16 cellular contexts compared by ENCODE assay signal in the genomic region with DNA sequence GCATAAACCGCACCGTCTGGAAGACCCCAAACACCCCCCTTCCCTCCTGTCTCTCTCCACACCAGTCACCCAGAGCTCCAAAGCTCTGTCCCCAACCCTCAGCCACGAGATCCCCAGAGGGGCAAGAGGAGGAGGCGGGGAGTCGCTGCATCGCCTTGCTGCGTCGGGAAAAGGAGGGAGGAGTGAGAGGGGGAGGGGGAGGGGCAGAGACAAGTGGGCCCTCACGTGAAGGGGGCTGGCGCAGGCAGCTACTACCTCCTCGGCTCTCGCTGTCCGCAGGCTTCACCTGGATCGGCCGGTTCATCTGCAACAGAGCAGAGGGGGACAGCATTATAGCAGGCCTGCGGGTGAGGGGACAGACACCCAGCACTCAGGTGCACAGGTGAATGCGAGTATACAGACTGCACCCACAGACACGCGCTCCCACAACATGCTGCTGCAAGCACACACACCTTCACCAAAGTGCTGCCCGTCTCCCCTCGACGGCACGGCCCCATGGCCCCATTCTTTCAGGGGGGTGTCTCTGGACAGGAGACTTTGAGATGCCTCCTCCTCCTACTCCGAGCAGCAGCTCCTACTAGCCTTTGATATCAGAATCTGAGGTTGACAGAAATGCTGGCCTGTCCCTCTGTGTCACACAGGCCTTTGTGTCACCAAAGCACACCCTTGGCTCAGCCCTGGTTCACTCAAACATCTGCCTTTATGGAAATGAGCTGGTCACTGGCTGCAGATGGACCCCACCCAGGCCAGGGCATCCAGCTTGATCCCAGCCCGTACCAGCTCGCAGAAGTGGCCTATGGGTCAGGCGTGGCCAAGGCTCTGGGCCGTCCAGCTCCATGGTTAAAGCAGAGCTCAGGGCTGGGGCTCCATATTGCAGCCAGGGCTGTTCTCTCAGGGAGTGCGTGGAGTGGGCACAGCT.
DNase-seq lines count a peak whose midpoint lies in the region; ATAC-seq and TF ChIP-seq lines count a peak whose summit lies in the region.
"Had no signal": no experiment of that assay in that cellular context is flagged by ENCODE, and none has a peak within 500 bp of the region (broad histone marks: within the 10 kb centered on the region; RNA-seq: fewer than 3 reads in every experiment).

No MANE protein-coding gene starts in this region.

- H3K4me3 ChIP-seq in SK-N-SH (ENCODE audit: low read depth in 2 of 2, low read length in 1 of 2) = peak overlapping the region in 1 of 2 experiments; percentile 27; a peak in 1 of 4 replicates
- no peak overlapping the region for H3K4me3 ChIP-seq in IMR-90 (ENCODE audit: insufficient read depth, low read depth, low read length)
- peak overlapping the region in 1 of 2 donors; percentile 32 for H3K4me3 ChIP-seq in neuronal stem cell (ENCODE audit: low read length in 2 of 2)
- H3K4me3 ChIP-seq: cardiac muscle cell, gastroesophageal sphincter, mucosa of descending colon, thyroid gland had no signal

- H3K23ac ChIP-seq in IMR-90 (ENCODE audit: low read depth, low read length) (no peak overlapping the region), neuronal stem cell (ENCODE audit: low read depth, low read length, poor library complexity) (peak overlapping the region; percentile 7)

- H3K18ac ChIP-seq in IMR-90 (ENCODE audit: low read depth, low read length) (no peak overlapping the region), neuronal stem cell (ENCODE audit: low read length) (peak overlapping the region; percentile 48)

- no peaks in the 10 kb centered on the region for H3K9me2 ChIP-seq in SK-N-SH

- H3K27me3 Mint-ChIP-seq in stimulated activated naive CD8-positive, alpha-beta T cell treated with anti-CD3 and anti-CD28 coated beads, Interleukin-15, amount 100 ng/mL, for 72 hours = peaks cover 10% of the 10 kb centered on the region

- in situ Hi-C loops in IMR-90 (cut with MboI; ENCODE audit: low sequenced_read_pairs) = no loop called here

- H3K27me3 ChIP-seq in SK-N-SH (ENCODE audit: insufficient read depth) = no peaks in the 10 kb centered on the region
- H3K27me3 ChIP-seq in IMR-90 (ENCODE audit: control insufficient read depth, insufficient read depth, low read length) = peaks cover 39% of the 10 kb centered on the region
- H3K27me3 ChIP-seq in neuronal stem cell (ENCODE audit: control insufficient read depth in 3 of 3, insufficient read depth in 3 of 3, low read depth in 1 of 3, low read length in 3 of 3) = peaks cover 0 to 32% (median 0%) of the 10 kb centered on the region in 3 experiments
- H3K27me3 ChIP-seq: neutrophil, thyroid gland had no signal

- H3K79me2 ChIP-seq in SK-N-SH (ENCODE audit: insufficient read depth) = no peaks in the 10 kb centered on the region

- no peaks in the 10 kb centered on the region for H3K4me1 Mint-ChIP-seq in stimulated activated naive CD8-positive, alpha-beta T cell treated with anti-CD3 and anti-CD28 coated beads, Interleukin-15, amount 100 ng/mL, for 72 hours
- H3K4me1 Mint-ChIP-seq: activated CD4-positive, alpha-beta T cell treated with anti-CD3 and anti-CD28 coated beads for 36 hours; CD14-positive monocyte had no signal

- no peaks in the 10 kb centered on the region for H3F3A ChIP-seq in SK-N-SH (replicated peaks; ENCODE audit: insufficient read depth)

- H3K56ac ChIP-seq in IMR-90 (ENCODE audit: extremely low read depth, insufficient read depth, low read length) = no peak overlapping the region

- H3K9me1 ChIP-seq in IMR-90 (ENCODE audit: insufficient read depth, low read length) = no peaks in the 10 kb centered on the region

- CTCF ChIA-PET in SK-N-SH (lab: Yijun Ruan, JAX) (interaction anchor here (0.6 to 6.9 kb wide), 30 partner anchors 8 to 379 kb away, joined by 3 to 66 read pairs (median 3); no protein-coding TSS in a partner anchor), IMR-90 (lab: Yijun Ruan, JAX) (interaction anchor here (0.8 to 1.3 kb wide), 2 partner anchors 15 to 380 kb away, joined by 3 to 4 read pairs; no protein-coding TSS in a partner anchor)

- H4K20me1 ChIP-seq in SK-N-SH (ENCODE audit: insufficient read depth) = no peaks in the 10 kb centered on the region
- H4K20me1 ChIP-seq in IMR-90 (ENCODE audit: insufficient read depth, low read length) = no peaks in the 10 kb centered on the region

- H3K14ac ChIP-seq in IMR-90 (replicated peaks; ENCODE audit: low read depth, low read length) (no peak overlapping the region), neuronal stem cell (ENCODE audit: low read length) (no peak overlapping the region)

- no TSS peak for BruUV-seq in IMR-90 (replicated peaks; lab: Mats Ljungman, UMichigan)

- H2AK9ac ChIP-seq in IMR-90 (replicated peaks; ENCODE audit: low read depth, low read length, poor library complexity) = peak overlapping the region; percentile 77

- H3K27ac ChIP-seq in SK-N-SH (ENCODE audit: low read depth in 2 of 2, low read length in 1 of 2) = no peak overlapping the region
- no peak overlapping the region for H3K27ac ChIP-seq in IMR-90 (ENCODE audit: insufficient read depth, low read length)
- H3K27ac ChIP-seq in neuronal stem cell (replicated peaks; ENCODE audit: low read length) = no peak overlapping the region
- H3K27ac ChIP-seq: cardiac muscle cell, gastroesophageal sphincter, neutrophil, thyroid gland had no signal

- H2AK5ac ChIP-seq in IMR-90 (ENCODE audit: low read depth, low read length) = no peak overlapping the region
- peak overlapping the region; percentile 23 for H2AK5ac ChIP-seq in neuronal stem cell (ENCODE audit: low read depth, low read length)

- no peak overlapping the region for H3K4me3 Mint-ChIP-seq in stimulated activated naive CD8-positive, alpha-beta T cell treated with anti-CD3 and anti-CD28 coated beads, Interleukin-15, amount 100 ng/mL, for 72 hours
- H3K4me3 Mint-ChIP-seq: activated CD4-positive, alpha-beta T cell treated with anti-CD3 and anti-CD28 coated beads for 36 hours; CD14-positive monocyte; stimulated activated effector memory CD8-positive, alpha-beta T cell treated with anti-CD3 and anti-CD28 coated beads, Interleukin-12 subunit alpha, Interleukin-12 subunit beta, amount 100 ng/mL, for 72 hours had no signal

- H3K9me3 ChIP-seq in SK-N-SH (no peaks in the 10 kb centered on the region), IMR-90 (ENCODE audit: control insufficient read depth, insufficient read depth, low read length) (no peaks in the 10 kb centered on the region), neuronal stem cell (replicated peaks in 1 of 2; ENCODE audit: control insufficient read depth in 2 of 2, insufficient read depth in 1 of 2, low read depth in 1 of 2, low read length in 2 of 2) (no peaks in the 10 kb centered on the region)
- H3K9me3 ChIP-seq: gastroesophageal sphincter, mucosa of descending colon, neutrophil, thyroid gland had no signal

- H2BK12ac ChIP-seq in neuronal stem cell (ENCODE audit: low read length) = peak overlapping the region; percentile 79

- H4K5ac ChIP-seq in IMR-90 (ENCODE audit: low read depth, low read length) = no peak overlapping the region

- WGBS in SK-N-SH (ENCODE audit: low lambda C conversion rate) = 81% methylated on average over 20 of the region's 29 CpGs
- 59% methylated on average over 6 of the region's 29 CpGs; no CpG with 5 or more reads in 1 of the 2 experiments for WGBS in IMR-90 (ENCODE audit: extremely low coverage in 2 of 2, insufficient read length in 1 of 2), 2 experiments
- no CpG with 5 or more reads among the region's 29 CpGs for WGBS in neuronal stem cell (ENCODE audit: extremely low coverage in 2 of 2, insufficient read length in 2 of 2, insufficient replicate concordance in 1 of 2), 2 donors

- TF ChIP-seq CTCF in SK-N-SH (IDR thresholded peaks at IDR 0.05) (no peak), IMR-90 (conservative IDR thresholded peaks at IDR 0.05; ENCODE audit: low read depth, low read length) (no peak)

- H3K4me2 ChIP-seq in SK-N-SH = no peak overlapping the region
- H3K4me2 ChIP-seq in IMR-90 (ENCODE audit: low read depth, low read length) = no peak overlapping the region
- no peak overlapping the region for H3K4me2 ChIP-seq in neuronal stem cell (ENCODE audit: insufficient read depth, low read length, poor library complexity, severe bottlenecking)

- H2BK15ac ChIP-seq in IMR-90 (ENCODE audit: low read depth, low read length) = no peak overlapping the region
- H2BK15ac ChIP-seq in neuronal stem cell (ENCODE audit: low read length) = no peak overlapping the region

- no peak overlapping the region for H3K9ac ChIP-seq in SK-N-SH
- H3K9ac ChIP-seq in IMR-90 (ENCODE audit: low read depth, low read length) = no peak overlapping the region
- H3K9ac ChIP-seq in neuronal stem cell (ENCODE audit: low read depth, low read length, poor library complexity) = no peak overlapping the region

- H3K4me1 ChIP-seq in SK-N-SH (ENCODE audit: control insufficient read depth in 1 of 2, insufficient read depth in 2 of 2, low read depth in 1 of 2, low read length in 1 of 2) (peaks cover 0 to 15% of the 10 kb centered on the region in 2 experiments; a peak in 1 of 4 replicates), IMR-90 (ENCODE audit: control insufficient read depth, insufficient read depth, low read length) (no peaks in the 10 kb centered on the region), neuronal stem cell (ENCODE audit: control insufficient read depth in 2 of 2, insufficient read depth in 1 of 2, low read depth in 1 of 2, low read length in 2 of 2) (peaks cover 0 to 5% of the 10 kb centered on the region in 2 donors)
- H3K4me1 ChIP-seq: gastroesophageal sphincter had no signal

- no peak for TF ChIP-seq POLR2A in IMR-90 (IDR thresholded peaks at IDR 0.05; ENCODE audit: low read depth, low read length)

- no peak overlapping the region for H3K27ac Mint-ChIP-seq in stimulated activated naive CD8-positive, alpha-beta T cell treated with anti-CD3 and anti-CD28 coated beads, Interleukin-15, amount 100 ng/mL, for 72 hours
- H3K27ac Mint-ChIP-seq: activated CD4-positive, alpha-beta T cell treated with anti-CD3 and anti-CD28 coated beads for 36 hours; CD14-positive monocyte; stimulated activated effector memory CD8-positive, alpha-beta T cell treated with anti-CD3 and anti-CD28 coated beads, Interleukin-12 subunit alpha, Interleukin-12 subunit beta, amount 100 ng/mL, for 72 hours had no signal

- no peak overlapping the region for H4K91ac ChIP-seq in IMR-90 (ENCODE audit: insufficient read depth, low read depth, low read length)
- no peak overlapping the region for H4K91ac ChIP-seq in neuronal stem cell (ENCODE audit: low read depth, low read length, poor library complexity)

- H3K36me3 ChIP-seq in SK-N-SH (replicated peaks in 1 of 2; ENCODE audit: control insufficient read depth in 1 of 2, insufficient read depth in 2 of 2, low read length in 1 of 2) (no peaks in the 10 kb centered on the region), IMR-90 (ENCODE audit: control insufficient read depth, insufficient read depth, low read length) (no peaks in the 10 kb centered on the region), neuronal stem cell (replicated peaks in 1 of 2; ENCODE audit: control insufficient read depth in 2 of 2, insufficient read depth in 2 of 2, low read length in 2 of 2) (no peaks in the 10 kb centered on the region)
- H3K36me3 ChIP-seq: cardiac muscle cell, gastroesophageal sphincter, neutrophil, thyroid gland had no signal

- DNase-seq in SK-N-SH (no peak), IMR-90 (no peak), neuronal stem cell (ENCODE audit: low spot score) (no peak), occipital lobe (lab: John Stamatoyannopoulos, UW) (no peak)
- DNase-seq in stimulated activated naive CD4-positive, alpha-beta T cell treated with Interleukin-2 at 50 U/mL for 16 hours (lab: John Stamatoyannopoulos, UW) = no peak
- DNase-seq in stimulated activated naive CD8-positive, alpha-beta T cell treated with anti-CD3 and anti-CD28 coated beads, Interleukin-15, amount 100 ng/mL, for 72 hours = no peak

- no peak overlapping the region for H4K8ac ChIP-seq in IMR-90 (ENCODE audit: low read depth in 2 of 2, low read length in 2 of 2)
- H4K8ac ChIP-seq in neuronal stem cell (ENCODE audit: low read depth, low read length) = no peak overlapping the region

- H2BK20ac ChIP-seq in IMR-90 (ENCODE audit: low read depth, low read length) = no peak overlapping the region

- H3K9me3 Mint-ChIP-seq in stimulated activated naive CD8-positive, alpha-beta T cell treated with anti-CD3 and anti-CD28 coated beads, Interleukin-15, amount 100 ng/mL, for 72 hours = no peaks in the 10 kb centered on the region
- H3K9me3 Mint-ChIP-seq: stimulated activated effector memory CD8-positive, alpha-beta T cell treated with anti-CD3 and anti-CD28 coated beads, Interleukin-12 subunit alpha, Interleukin-12 subunit beta, amount 100 ng/mL, for 72 hours had no signal

- no peak overlapping the region for H3K4ac ChIP-seq in IMR-90 (ENCODE audit: low read depth, low read length)
- no peak overlapping the region for H3K4ac ChIP-seq in neuronal stem cell (ENCODE audit: low read length)

- TF ChIP-seq RAD21 in SK-N-SH (IDR thresholded peaks at IDR 0.05; ENCODE audit: low read length) (no peak), IMR-90 (IDR thresholded peaks at IDR 0.05; ENCODE audit: low read length) (no peak)

- no peak overlapping the region for H2AFZ ChIP-seq in SK-N-SH (ENCODE audit: low read depth)
- H2AFZ ChIP-seq in IMR-90 (replicated peaks; ENCODE audit: low read length, poor library complexity) = peak overlapping the region; percentile 13
- no peak overlapping the region for H2AFZ ChIP-seq in neuronal stem cell (ENCODE audit: low read length)

- H2BK120ac ChIP-seq in IMR-90 (ENCODE audit: low read depth, low read length) (no peak overlapping the region), neuronal stem cell (ENCODE audit: low read depth, low read length) (no peak overlapping the region)

- no peak for TF ChIP-seq EP300 in SK-N-SH (IDR thresholded peaks at IDR 0.05; ENCODE audit: borderline replicate concordance in 1 of 2, low read depth in 1 of 2, low read length in 1 of 2)

- intact Hi-C loops in IMR-90 (cut with micrococcal nuclease) = loop anchor here (1.0 to 5.0 kb wide), 2 partner anchors 215 to 380 kb away; no protein-coding TSS in a partner anchor

- POLR2A ChIA-PET in SK-N-SH (lab: Yijun Ruan, JAX) = no interaction called here
- POLR2A ChIA-PET in IMR-90 (lab: Charles Lee; ENCODE audit: unreplicated experiment) = no interaction called here

- H2BK5ac ChIP-seq in IMR-90 (ENCODE audit: low read depth, low read length, poor library complexity, severe bottlenecking) (no peak overlapping the region), neuronal stem cell (ENCODE audit: low read length) (peak overlapping the region; percentile 62)

- dilution Hi-C loops in IMR-90 (cut with HindIII; ENCODE audit: low sequenced_read_pairs, unreplicated experiment) = no loop called here

- H3K79me1 ChIP-seq in IMR-90 (ENCODE audit: low read depth in 1 of 2, low read length in 2 of 2) (no peaks in the 10 kb centered on the region), neuronal stem cell (ENCODE audit: low read depth, low read length) (no peaks in the 10 kb centered on the region)

- ATAC-seq in SK-N-SH treated with all-trans-retinoic acid at 6 μM for 48 hours (peak; percentile 23), GM21723 (IDR thresholded peaks at IDR 0.05; ENCODE audit: unreplicated experiment) (peak; percentile 18), IMR-90 (ENCODE audit: low read depth) (peak; percentile 13)
- ATAC-seq in stimulated activated naive CD8-positive, alpha-beta T cell treated with anti-CD3 and anti-CD28 coated beads, Interleukin-15, amount 100 ng/mL, for 72 hours = no peak
